In the genomic region with DNA sequence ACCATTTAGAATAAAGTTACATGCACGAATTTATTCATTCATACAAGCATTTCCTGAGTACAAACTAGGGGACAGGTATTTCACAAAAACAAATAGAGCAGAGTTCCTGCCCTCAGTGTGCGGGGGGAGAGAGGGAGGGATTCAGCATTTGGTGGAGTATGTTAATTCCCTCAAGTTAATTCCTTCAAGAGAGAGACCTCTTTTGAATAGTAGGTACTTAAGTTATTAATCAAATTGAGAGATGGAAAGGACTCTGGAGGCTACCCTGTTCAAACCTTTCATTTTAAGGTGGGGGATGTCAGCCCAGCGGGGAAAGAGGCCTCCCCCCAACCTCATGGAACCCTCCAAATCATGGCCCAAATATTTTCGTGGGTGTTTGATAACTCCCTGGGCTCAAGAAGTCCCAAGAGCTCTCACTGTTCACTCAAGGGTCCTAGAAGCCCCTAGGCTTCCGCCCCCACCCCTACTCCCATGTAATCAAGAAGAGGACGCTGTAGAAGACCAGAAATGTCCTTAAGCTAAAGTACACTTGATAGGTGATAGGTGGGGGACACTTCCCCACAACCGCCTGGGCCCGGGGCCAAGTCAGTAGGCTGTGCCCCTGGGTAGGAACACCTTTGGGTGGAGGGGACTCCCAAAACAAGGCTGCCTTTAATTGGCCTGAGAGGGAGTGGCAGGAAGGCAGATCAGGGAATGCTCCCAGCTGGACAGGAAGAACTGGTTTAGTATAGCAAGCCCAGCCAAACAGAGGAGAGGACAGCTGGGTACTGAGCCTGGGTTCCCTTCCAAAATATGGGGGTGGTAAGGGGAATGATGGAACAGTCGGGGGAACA, we compare ENCODE assay signal across 9 cellular contexts. TPM values are rescaled to one million over a fixed set of nuclear protein-coding genes. Genes with fewer than 3 reads are reported as not detected.
DNase-seq lines count a peak whose midpoint lies in the region; ATAC-seq, FAIRE-seq and TF ChIP-seq lines count a peak whose summit lies in the region.
"Had no signal": no experiment of that assay in that cellular context is flagged by ENCODE, and none has a peak within 500 bp of the region (broad histone marks: within the 10 kb centered on the region; RNA-seq: fewer than 3 reads in every experiment).

No MANE protein-coding gene starts in this region.

- H3K9me3 ChIP-seq in HUES48 (ENCODE audit: control insufficient read depth, insufficient read depth, low read length): no peaks in the 10 kb centered on the region
- no peaks in the 10 kb centered on the region for H3K9me3 ChIP-seq in iPS-15b (ENCODE audit: control insufficient read depth, insufficient read depth, low read length)

- H3K36me3 ChIP-seq in HUES48 (ENCODE audit: control insufficient read depth, insufficient read depth, low read length) (no peaks in the 10 kb centered on the region), iPS-15b (ENCODE audit: control insufficient read depth, insufficient read depth, low read length) (peaks cover 4% of the 10 kb centered on the region)

- POLR2A ChIA-PET in activated CD4-positive, alpha-beta memory T cell treated with anti-CD3 and anti-CD28 coated beads for 36 hours (lab: Charles Lee): interaction anchor here (0.6 to 3.6 kb wide), 4 partner anchors 8 to 405 kb away, joined by 4 to 16 read pairs (median 6); a partner anchor contains a TSS
- POLR2A ChIA-PET in activated CD4-positive, alpha-beta T cell treated with anti-CD3 and anti-CD28 coated beads for 36 hours (lab: Charles Lee): interaction anchor here (0.5 to 1.1 kb wide), 2 partner anchors 18 to 78 kb away, joined by 3 to 4 read pairs; a partner anchor contains a TSS

- no peak for TF ChIP-seq POLR2A in H54 (IDR thresholded peaks at IDR 0.05; ENCODE audit: low read depth, low read length)

- H3K27me3 Mint-ChIP-seq in activated CD4-positive, alpha-beta memory T cell treated with anti-CD3 and anti-CD28 coated beads for 36 hours: no peaks in the 10 kb centered on the region
- H3K27me3 Mint-ChIP-seq in activated CD4-positive, alpha-beta T cell treated with anti-CD3 and anti-CD28 coated beads for 36 hours: peaks cover 3% of the 10 kb centered on the region

- peak overlapping the region; percentile 32 for H3K4me3 Mint-ChIP-seq in activated CD4-positive, alpha-beta memory T cell treated with anti-CD3 and anti-CD28 coated beads for 36 hours
- H3K4me3 Mint-ChIP-seq in stimulated activated effector memory CD8-positive, alpha-beta T cell treated with anti-CD3 and anti-CD28 coated beads, Interleukin-12 subunit alpha, Interleukin-12 subunit beta, amount 100 ng/mL, for 72 hours: peak overlapping the region; percentile 86
- H3K4me3 Mint-ChIP-seq in activated CD4-positive, alpha-beta T cell treated with anti-CD3 and anti-CD28 coated beads for 36 hours: no peak overlapping the region

- H3K27me3 ChIP-seq in HUES48 (ENCODE audit: control insufficient read depth, insufficient read depth, low read length): no peaks in the 10 kb centered on the region
- H3K27me3 ChIP-seq in iPS-15b (ENCODE audit: control insufficient read depth, insufficient read depth, low read length): no peaks in the 10 kb centered on the region

- H3K36me3 Mint-ChIP-seq in activated CD4-positive, alpha-beta memory T cell treated with anti-CD3 and anti-CD28 coated beads for 36 hours: peaks cover 24% of the 10 kb centered on the region
- H3K36me3 Mint-ChIP-seq in stimulated activated effector memory CD8-positive, alpha-beta T cell treated with anti-CD3 and anti-CD28 coated beads, Interleukin-12 subunit alpha, Interleukin-12 subunit beta, amount 100 ng/mL, for 72 hours: peaks cover 63% of the 10 kb centered on the region
- peaks cover 6% of the 10 kb centered on the region for H3K36me3 Mint-ChIP-seq in activated CD4-positive, alpha-beta T cell treated with anti-CD3 and anti-CD28 coated beads for 36 hours (ENCODE audit: low read depth)

- H3K4me3 ChIP-seq in HUES48 (ENCODE audit: low read depth, low read length) (0 out of 2 replicates have a peak overlapping the region, but pooled peaks have one; percentile 19), iPS-15b (ENCODE audit: low read depth, low read length) (peak overlapping the region; percentile 37)

- CTCF ChIA-PET in activated CD4-positive, alpha-beta memory T cell treated with anti-CD3 and anti-CD28 coated beads for 36 hours (lab: Charles Lee): interaction anchor here (1.3 to 5.3 kb wide), 6 partner anchors 18 to 106 kb away, joined by 3 to 33 read pairs (median 10); a partner anchor contains a TSS
- CTCF ChIA-PET in activated CD4-positive, alpha-beta T cell treated with anti-CD3 and anti-CD28 coated beads for 36 hours (lab: Charles Lee): interaction anchor here (0.7 to 7.1 kb wide), 3 partner anchors 16 to 52 kb away, joined by 3 to 45 read pairs (median 5); a partner anchor contains a TSS

- peaks cover 48% of the 10 kb centered on the region for H3K4me1 Mint-ChIP-seq in activated CD4-positive, alpha-beta memory T cell treated with anti-CD3 and anti-CD28 coated beads for 36 hours (ENCODE audit: low read depth)
- H3K4me1 Mint-ChIP-seq in stimulated activated effector memory CD8-positive, alpha-beta T cell treated with anti-CD3 and anti-CD28 coated beads, Interleukin-12 subunit alpha, Interleukin-12 subunit beta, amount 100 ng/mL, for 72 hours: peaks cover 53% of the 10 kb centered on the region
- H3K4me1 Mint-ChIP-seq in activated CD4-positive, alpha-beta T cell treated with anti-CD3 and anti-CD28 coated beads for 36 hours: peaks cover 42% of the 10 kb centered on the region

- no peak overlapping the region for H3K27ac Mint-ChIP-seq in activated CD4-positive, alpha-beta memory T cell treated with anti-CD3 and anti-CD28 coated beads for 36 hours
- H3K27ac Mint-ChIP-seq in stimulated activated effector memory CD8-positive, alpha-beta T cell treated with anti-CD3 and anti-CD28 coated beads, Interleukin-12 subunit alpha, Interleukin-12 subunit beta, amount 100 ng/mL, for 72 hours: peak overlapping the region; percentile 74
- H3K27ac Mint-ChIP-seq in activated CD4-positive, alpha-beta T cell treated with anti-CD3 and anti-CD28 coated beads for 36 hours: no peak overlapping the region

- FAIRE-seq in H54 (lab: Jason Lieb, UNC): no peak

- intact Hi-C loops in activated CD4-positive, alpha-beta memory T cell treated with anti-CD3 and anti-CD28 coated beads for 36 hours (cut with micrococcal nuclease): no loop called here
- intact Hi-C loops in activated CD4-positive, alpha-beta T cell treated with anti-CD3 and anti-CD28 coated beads for 36 hours (cut with DNase I, micrococcal nuclease): no loop called here

- no peak for ATAC-seq in stimulated activated effector memory CD8-positive, alpha-beta T cell treated with anti-CD3 and anti-CD28 coated beads, Interleukin-12 subunit alpha, Interleukin-12 subunit beta, amount 100 ng/mL, for 72 hours
- ATAC-seq in activated CD4-positive, alpha-beta T cell treated with anti-CD3 and anti-CD28 coated beads for 36 hours: no peak

- H3K9me3 Mint-ChIP-seq in activated CD4-positive, alpha-beta memory T cell treated with anti-CD3 and anti-CD28 coated beads for 36 hours: no peaks in the 10 kb centered on the region
- no peaks in the 10 kb centered on the region for H3K9me3 Mint-ChIP-seq in stimulated activated effector memory CD8-positive, alpha-beta T cell treated with anti-CD3 and anti-CD28 coated beads, Interleukin-12 subunit alpha, Interleukin-12 subunit beta, amount 100 ng/mL, for 72 hours
- no peaks in the 10 kb centered on the region for H3K9me3 Mint-ChIP-seq in activated CD4-positive, alpha-beta T cell treated with anti-CD3 and anti-CD28 coated beads for 36 hours (ENCODE audit: low read depth)

- H3K27ac ChIP-seq in HUES48 (ENCODE audit: low read depth, low read length): peak overlapping the region; percentile 55

- H3K9ac ChIP-seq in HUES48 (ENCODE audit: low read depth, low read length) (no peak overlapping the region), iPS-15b (ENCODE audit: low read depth, low read length) (no peak overlapping the region)

- no peak for DNase-seq in activated CD4-positive, alpha-beta memory T cell treated with anti-CD3 and anti-CD28 coated beads for 36 hours
- DNase-seq in stimulated activated effector memory CD8-positive, alpha-beta T cell treated with anti-CD3 and anti-CD28 coated beads, Interleukin-12 subunit alpha, Interleukin-12 subunit beta, amount 100 ng/mL, for 72 hours (ENCODE audit: low spot score in 2 of 2): no peak
- DNase-seq in H54 (ENCODE audit: insufficient read length, low spot score): no peak
- DNase-seq in activated CD4-positive, alpha-beta T cell treated with anti-CD3 and anti-CD28 coated beads for 36 hours: no peak
- DNase-seq in inferior parietal cortex (ENCODE audit: extremely low spot score): no peak
- DNase-seq: cortex of kidney; stimulated activated CD4-positive, alpha-beta T cell treated with anti-CD3 and anti-CD28 coated beads, Interleukin-4, amount 100 ng/mL, for 4 hours had no signal

- H3K4me1 ChIP-seq in HUES48 (ENCODE audit: control insufficient read depth, insufficient read depth, low read length) (peaks cover 75% of the 10 kb centered on the region), iPS-15b (ENCODE audit: control insufficient read depth, insufficient read depth, low read length) (peaks cover 65% of the 10 kb centered on the region)

RNA-seq across cellular contexts. Expression of a gene that starts 2.9 kb away (rescaled TPM):
- 10 to 100 TPM; 67.8 to 69.8 TPM for total RNA-seq in activated CD4-positive, alpha-beta memory T cell treated with anti-CD3 and anti-CD28 coated beads for 36 hours
- total RNA-seq in activated CD4-positive, alpha-beta T cell treated with anti-CD3 and anti-CD28 coated beads for 36 hours: 10 to 100 TPM; 24.0 to 31.0 TPM

RNA-seq across cellular contexts. Expression of a gene that starts 17.6 kb away (rescaled TPM):
- 10 to 100 TPM; 19.9 to 24.8 TPM for total RNA-seq in activated CD4-positive, alpha-beta memory T cell treated with anti-CD3 and anti-CD28 coated beads for 36 hours
- total RNA-seq in activated CD4-positive, alpha-beta T cell treated with anti-CD3 and anti-CD28 coated beads for 36 hours: 10 to 100 TPM; 16.1 to 26.1 TPM

RNA-seq across cellular contexts. Expression of a gene that starts 32.8 kb away (rescaled TPM):
- under 1 TPM; 0.24 to 0.55 TPM for total RNA-seq in activated CD4-positive, alpha-beta memory T cell treated with anti-CD3 and anti-CD28 coated beads for 36 hours
- total RNA-seq in activated CD4-positive, alpha-beta T cell treated with anti-CD3 and anti-CD28 coated beads for 36 hours: under 1 TPM; 0.40 to 0.80 TPM

RNA-seq across cellular contexts. Expression of a gene that starts 37.2 kb away (rescaled TPM):
- total RNA-seq in activated CD4-positive, alpha-beta memory T cell treated with anti-CD3 and anti-CD28 coated beads for 36 hours: under 1 TPM; 0.70 to 0.95 TPM
- under 1 TPM; 0.35 to 0.48 TPM for total RNA-seq in activated CD4-positive, alpha-beta T cell treated with anti-CD3 and anti-CD28 coated beads for 36 hours

RNA-seq across cellular contexts. Expression of a gene that starts 38.7 kb away (rescaled TPM):
- total RNA-seq in activated CD4-positive, alpha-beta memory T cell treated with anti-CD3 and anti-CD28 coated beads for 36 hours: not detected
- not detected for total RNA-seq in activated CD4-positive, alpha-beta T cell treated with anti-CD3 and anti-CD28 coated beads for 36 hours
